Comparison of ENCODE assay signal across 27 cellular contexts in the genomic region with DNA sequence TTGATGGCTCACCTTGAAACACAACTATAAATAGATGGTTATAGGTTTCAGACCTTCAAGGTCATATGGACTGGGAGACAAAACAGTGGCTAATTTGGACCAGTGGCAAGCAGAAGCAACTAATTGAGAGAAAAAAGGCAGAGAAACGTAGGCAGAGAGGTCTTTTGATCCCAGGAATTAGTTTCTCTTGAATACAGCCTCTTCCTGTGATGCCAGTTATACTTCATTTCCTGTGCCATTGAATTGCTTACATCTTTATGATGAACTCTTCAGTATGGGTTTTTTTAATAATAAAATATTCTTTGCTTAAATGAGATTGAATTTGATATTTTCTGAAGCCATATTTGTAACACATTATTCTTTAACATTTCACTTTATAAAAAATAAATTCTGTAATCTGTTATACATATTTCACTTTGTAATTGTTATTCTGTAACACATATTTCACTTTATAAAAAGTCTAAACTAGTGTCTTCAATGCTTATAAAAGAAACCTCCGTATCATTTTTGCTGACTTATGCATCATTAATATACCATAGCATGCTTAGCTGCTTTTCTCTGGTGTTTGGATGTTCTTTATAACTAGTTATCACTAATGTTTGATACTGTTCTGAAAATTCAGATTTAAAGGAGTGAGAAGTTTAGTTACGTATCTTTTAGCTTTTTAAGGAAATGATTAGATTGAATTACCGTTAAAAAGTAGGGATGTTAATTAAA. TPM values are rescaled to one million over a fixed set of nuclear protein-coding genes. Genes with fewer than 3 reads are reported as not detected.
DNase-seq lines count a peak whose midpoint lies in the region; ATAC-seq, FAIRE-seq and TF ChIP-seq lines count a peak whose summit lies in the region.
"Had no signal": no experiment of that assay in that cellular context is flagged by ENCODE, and none has a peak within 500 bp of the region (broad histone marks: within the 10 kb centered on the region; RNA-seq: fewer than 3 reads in every experiment).

No MANE protein-coding gene starts in this region.

- peaks cover 52% of the 10 kb centered on the region for H3K4me1 Mint-ChIP-seq in activated CD8-positive, alpha-beta T cell treated with anti-CD3 and anti-CD28 coated beads for 36 hours (ENCODE audit: low read depth)
- H3K4me1 Mint-ChIP-seq in activated CD8-positive, alpha-beta T cell treated with anti-CD3 and anti-CD28 coated beads, Interleukin-2, amount 10 ng/mL, durations not matched to agents 7 days and 5 days (ENCODE audit: low read depth) = peaks cover 41% of the 10 kb centered on the region
- peaks cover 30% of the 10 kb centered on the region for H3K4me1 Mint-ChIP-seq in activated naive CD8-positive, alpha-beta T cell treated with anti-CD3 and anti-CD28 coated beads, Interleukin-2, amount 10 ng/mL, durations not matched to agents 7 days and 5 days

- no peak overlapping the region for H3K4me3 Mint-ChIP-seq in activated CD8-positive, alpha-beta T cell treated with anti-CD3 and anti-CD28 coated beads for 36 hours
- no peak overlapping the region for H3K4me3 Mint-ChIP-seq in activated CD8-positive, alpha-beta T cell treated with anti-CD3 and anti-CD28 coated beads, Interleukin-2, amount 10 ng/mL, durations not matched to agents 7 days and 5 days
- peak overlapping the region; percentile 11 for H3K4me3 Mint-ChIP-seq in activated naive CD8-positive, alpha-beta T cell treated with anti-CD3 and anti-CD28 coated beads, Interleukin-2, amount 10 ng/mL, durations not matched to agents 7 days and 5 days
- H3K4me3 Mint-ChIP-seq: WTC11 had no signal

- H3K9me3 ChIP-seq in neutrophil = no peaks in the 10 kb centered on the region
- H3K9me3 ChIP-seq: breast epithelium, heart left ventricle, right atrium auricular region, SJCRH30, uterus had no signal

- no peak for ATAC-seq in activated CD8-positive, alpha-beta T cell treated with anti-CD3 and anti-CD28 coated beads for 36 hours
- ATAC-seq in activated CD8-positive, alpha-beta T cell treated with anti-CD3 and anti-CD28 coated beads, Interleukin-2, amount 10 ng/mL, durations not matched to agents 7 days and 5 days = no peak
- no peak for ATAC-seq in activated naive CD8-positive, alpha-beta T cell treated with anti-CD3 and anti-CD28 coated beads, Interleukin-2, amount 10 ng/mL, durations not matched to agents 7 days and 5 days (ENCODE audit: low read depth)
- no peak for ATAC-seq in HG02798 (IDR thresholded peaks at IDR 0.05; ENCODE audit: poor library complexity, unreplicated experiment)
- ATAC-seq in HG02973 (IDR thresholded peaks at IDR 0.05; ENCODE audit: unreplicated experiment) = no peak
- ATAC-seq: heart left ventricle, PC-3, WTC11 had no signal

- WGBS in lower leg skin, 2 donors = 43 to 58% methylated on average over 4 of the region's 4 CpGs

- CTCF ChIA-PET in activated CD8-positive, alpha-beta T cell treated with anti-CD3 and anti-CD28 coated beads for 36 hours (lab: Charles Lee) = interaction anchor here (0.5 kb wide), 1 partner anchor 461 kb away, joined by 3 read pairs; no protein-coding TSS in a partner anchor
- CTCF ChIA-PET in activated CD8-positive, alpha-beta T cell treated with anti-CD3 and anti-CD28 coated beads, Interleukin-2, amount 10 ng/mL, durations not matched to agents 7 days and 5 days (lab: Charles Lee) = no interaction called here

- FAIRE-seq in H54 (lab: Jason Lieb, UNC) = peak; percentile 65
- FAIRE-seq: endometrium had no signal

- POLR2A ChIA-PET in activated CD8-positive, alpha-beta T cell treated with anti-CD3 and anti-CD28 coated beads for 36 hours (lab: Charles Lee) = interaction anchor here (1.1 kb wide), 1 partner anchor 8 kb away, joined by 4 read pairs; no protein-coding TSS in a partner anchor
- POLR2A ChIA-PET in activated CD8-positive, alpha-beta T cell treated with anti-CD3 and anti-CD28 coated beads, Interleukin-2, amount 10 ng/mL, durations not matched to agents 7 days and 5 days (lab: Charles Lee) = interaction anchor here (1.3 kb wide), 1 partner anchor 9 kb away, joined by 6 read pairs; a partner anchor contains a TSS
- POLR2A ChIA-PET in activated naive CD8-positive, alpha-beta T cell treated with anti-CD3 and anti-CD28 coated beads, Interleukin-2, amount 10 ng/mL, durations not matched to agents 7 days and 5 days (lab: Charles Lee) = interaction anchor here (2.5 kb wide), 1 partner anchor 8 kb away, joined by 12 read pairs; a partner anchor contains a TSS

- no peak for DNase-seq in activated CD8-positive, alpha-beta T cell treated with anti-CD3 and anti-CD28 coated beads for 36 hours
- no peak for DNase-seq in activated CD8-positive, alpha-beta T cell treated with anti-CD3 and anti-CD28 coated beads, Interleukin-2, amount 10 ng/mL, durations not matched to agents 7 days and 5 days
- DNase-seq in H54 (ENCODE audit: insufficient read length, low spot score) (no peak), lower leg skin (ENCODE audit: low spot score in 2 of 2) (no peak)
- no peak for DNase-seq in activated naive CD8-positive, alpha-beta T cell treated with anti-CD3 and anti-CD28 coated beads, Interleukin-2, amount 10 ng/mL, durations not matched to agents 7 days and 5 days
- DNase-seq: cortex of kidney; DMS 273 treated with DMSO at 0.1 percent for 48 hours; GF-D8; GM23248; heart left ventricle; NCI-H1694 treated with DMSO at 0.1 percent for 48 hours; NCI-H774; occipital lobe; PC-3; SJCRH30; stimulated activated CD4-positive, alpha-beta T cell treated with anti-CD3 and anti-CD28 coated beads, Interleukin-15, amount 100 ng/mL, for 24 hours; substantia nigra; uterus had no signal

- peaks cover 26 to 43% of the 10 kb centered on the region in 2 experiments for H3K4me1 ChIP-seq in neutrophil (ENCODE audit: control insufficient read depth in 1 of 2, insufficient read depth in 1 of 2, low read depth in 1 of 2, low read length in 1 of 2)

- H3K9me3 Mint-ChIP-seq in activated CD8-positive, alpha-beta T cell treated with anti-CD3 and anti-CD28 coated beads for 36 hours = no peaks in the 10 kb centered on the region
- no peaks in the 10 kb centered on the region for H3K9me3 Mint-ChIP-seq in activated CD8-positive, alpha-beta T cell treated with anti-CD3 and anti-CD28 coated beads, Interleukin-2, amount 10 ng/mL, durations not matched to agents 7 days and 5 days (ENCODE audit: insufficient read depth)
- no peaks in the 10 kb centered on the region for H3K9me3 Mint-ChIP-seq in activated naive CD8-positive, alpha-beta T cell treated with anti-CD3 and anti-CD28 coated beads, Interleukin-2, amount 10 ng/mL, durations not matched to agents 7 days and 5 days
- H3K9me3 Mint-ChIP-seq: IgD-negative memory B cell, WTC11 had no signal

- TF ChIP-seq POLR2A in H54 (IDR thresholded peaks at IDR 0.05; ENCODE audit: low read depth, low read length) = no peak
- TF ChIP-seq POLR2A in lower leg skin (IDR thresholded peaks at IDR 0.05) = no peak

- no peaks in the 10 kb centered on the region for H3K27me3 Mint-ChIP-seq in activated CD8-positive, alpha-beta T cell treated with anti-CD3 and anti-CD28 coated beads for 36 hours
- no peaks in the 10 kb centered on the region for H3K27me3 Mint-ChIP-seq in activated CD8-positive, alpha-beta T cell treated with anti-CD3 and anti-CD28 coated beads, Interleukin-2, amount 10 ng/mL, durations not matched to agents 7 days and 5 days (ENCODE audit: low read depth)
- no peaks in the 10 kb centered on the region for H3K27me3 Mint-ChIP-seq in activated naive CD8-positive, alpha-beta T cell treated with anti-CD3 and anti-CD28 coated beads, Interleukin-2, amount 10 ng/mL, durations not matched to agents 7 days and 5 days
- H3K27me3 Mint-ChIP-seq: IgD-negative memory B cell had no signal

- peak overlapping the region; percentile 60 for H3K27ac Mint-ChIP-seq in activated CD8-positive, alpha-beta T cell treated with anti-CD3 and anti-CD28 coated beads for 36 hours
- H3K27ac Mint-ChIP-seq in activated CD8-positive, alpha-beta T cell treated with anti-CD3 and anti-CD28 coated beads, Interleukin-2, amount 10 ng/mL, durations not matched to agents 7 days and 5 days = no peak overlapping the region
- no peak overlapping the region for H3K27ac Mint-ChIP-seq in activated naive CD8-positive, alpha-beta T cell treated with anti-CD3 and anti-CD28 coated beads, Interleukin-2, amount 10 ng/mL, durations not matched to agents 7 days and 5 days
- H3K27ac Mint-ChIP-seq: IgD-negative memory B cell, WTC11 had no signal

- H3K36me3 ChIP-seq in neutrophil = peaks cover 5% of the 10 kb centered on the region
- H3K36me3 ChIP-seq: breast epithelium, heart left ventricle, right atrium auricular region, SJCRH30, uterus had no signal

- no peak for TF ChIP-seq CTCF in activated CD8-positive, alpha-beta T cell treated with anti-CD3 and anti-CD28 coated beads for 36 hours (IDR thresholded peaks at IDR 0.05)
- TF ChIP-seq CTCF in neutrophil (IDR thresholded peaks at IDR 0.05) (no peak), lower leg skin (IDR thresholded peaks at IDR 0.05) (no peak)

- peak overlapping the region; percentile 9 for H3K27ac ChIP-seq in neutrophil
- H3K27ac ChIP-seq: breast epithelium, GM23248, SJCRH30, uterus had no signal

- H3K4me3 ChIP-seq in neutrophil (ENCODE audit: low read depth in 1 of 2, low read length in 1 of 2) (no peak overlapping the region), lower leg skin (ENCODE audit: low read depth, poor library complexity, severe bottlenecking) (no peak overlapping the region)
- H3K4me3 ChIP-seq: breast epithelium, GM23248, heart left ventricle, right atrium auricular region, SJCRH30, uterus had no signal

- H3K27me3 ChIP-seq in neutrophil = no peaks in the 10 kb centered on the region
- H3K27me3 ChIP-seq: breast epithelium, heart left ventricle, right atrium auricular region, SJCRH30, uterus had no signal

- peaks cover 6% of the 10 kb centered on the region for H3K36me3 Mint-ChIP-seq in activated CD8-positive, alpha-beta T cell treated with anti-CD3 and anti-CD28 coated beads for 36 hours (ENCODE audit: low read depth)
- H3K36me3 Mint-ChIP-seq in activated CD8-positive, alpha-beta T cell treated with anti-CD3 and anti-CD28 coated beads, Interleukin-2, amount 10 ng/mL, durations not matched to agents 7 days and 5 days (ENCODE audit: low read depth) = peaks cover 9% of the 10 kb centered on the region
- H3K36me3 Mint-ChIP-seq in activated naive CD8-positive, alpha-beta T cell treated with anti-CD3 and anti-CD28 coated beads, Interleukin-2, amount 10 ng/mL, durations not matched to agents 7 days and 5 days = peaks cover 4% of the 10 kb centered on the region
- H3K36me3 Mint-ChIP-seq: WTC11 had no signal

- intact Hi-C loops in activated CD8-positive, alpha-beta T cell treated with anti-CD3 and anti-CD28 coated beads for 36 hours (cut with micrococcal nuclease) = no loop called here
- intact Hi-C loops in lower leg skin (cut with DNase I; ENCODE audit: low total_unique reads) = no loop called here

RNA-seq across cellular contexts. Expression of a gene that starts 8.9 kb away (rescaled TPM):
- total RNA-seq in activated CD8-positive, alpha-beta T cell treated with anti-CD3 and anti-CD28 coated beads for 36 hours = 100 to 1,000 TPM; 146 to 152 TPM
- 100 to 1,000 TPM; 138 to 142 TPM for total RNA-seq in activated CD8-positive, alpha-beta T cell treated with anti-CD3 and anti-CD28 coated beads, Interleukin-2, amount 10 ng/mL, durations not matched to agents 7 days and 5 days
- 100 to 1,000 TPM; 125 to 129 TPM for total RNA-seq in activated naive CD8-positive, alpha-beta T cell treated with anti-CD3 and anti-CD28 coated beads, Interleukin-2, amount 10 ng/mL, durations not matched to agents 7 days and 5 days
- 100 to 1,000 TPM; 188 to 221 (median 209) TPM for total RNA-seq in lower leg skin

RNA-seq across cellular contexts. Expression of a gene that starts 37.0 kb away (rescaled TPM):
- not detected for total RNA-seq in activated CD8-positive, alpha-beta T cell treated with anti-CD3 and anti-CD28 coated beads for 36 hours
- not detected for total RNA-seq in activated CD8-positive, alpha-beta T cell treated with anti-CD3 and anti-CD28 coated beads, Interleukin-2, amount 10 ng/mL, durations not matched to agents 7 days and 5 days
- not detected for total RNA-seq in activated naive CD8-positive, alpha-beta T cell treated with anti-CD3 and anti-CD28 coated beads, Interleukin-2, amount 10 ng/mL, durations not matched to agents 7 days and 5 days
- under 1 TPM in 1 of 4 donors, not detected in 3; 0.06 TPM for total RNA-seq in lower leg skin
- total RNA-seq: GM23248; heart left ventricle; occipital lobe; right atrium auricular region; T-helper 2 cell treated with Interferon-gamma antibody and Interleukin-4, amounts not matched to agents 100 ng/mL and 5 ng/mL, for 36 hours had no signal
